Comparison of ENCODE assay signal across 8 cellular contexts in genomic region chr7:74094224-74095095, GRCh38. TPM values are rescaled to one million over a fixed set of nuclear protein-coding genes. Genes with fewer than 3 reads are reported as not detected.
DNase-seq lines count a peak whose midpoint lies in the region; ATAC-seq and TF ChIP-seq lines count a peak whose summit lies in the region.

No MANE protein-coding gene starts in this region.

- H3K9me3 ChIP-seq in heart left ventricle (no peaks in the 10 kb centered on the region), prostate gland (no peaks in the 10 kb centered on the region)

- H3K4me1 Mint-ChIP-seq in activated naive CD4-positive, alpha-beta T cell treated with anti-CD3 and anti-CD28 coated beads, Interleukin-2, amount 50 U/mL, for 24 hours, result peaks cover 16% of the 10 kb centered on the region

- peaks cover 2 to 35% (median 29%) of the 10 kb centered on the region in 12 donors for H3K4me1 ChIP-seq in heart left ventricle
- no peaks in the 10 kb centered on the region for H3K4me1 ChIP-seq in prostate gland (replicated peaks)
- no peaks in the 10 kb centered on the region for H3K4me1 ChIP-seq in urinary bladder (ENCODE audit: insufficient read depth)

- H3K27me3 ChIP-seq in heart left ventricle, result no peaks in the 10 kb centered on the region
- no peaks in the 10 kb centered on the region for H3K27me3 ChIP-seq in prostate gland (replicated peaks; ENCODE audit: insufficient read depth)

- H3K36me3 ChIP-seq in heart left ventricle (peaks cover 0 to 28% (median 21%) of the 10 kb centered on the region in 9 donors), prostate gland (no peaks in the 10 kb centered on the region), urinary bladder (ENCODE audit: insufficient read depth) (peaks cover 2% of the 10 kb centered on the region)

- intact Hi-C loops in heart left ventricle (cut with DNase I), result loop anchor here in 3 of 10 donors (2.0 to 10.0 kb wide), 2 partner anchors 80 kb away; partner anchors contain the start of gene EIF4H (in 3 of the 3)
- intact Hi-C loops in prostate gland (cut with DNase I), result loop anchor here (5.0 kb wide), 1 partner anchor 78 kb away; the partner anchor contains the start of gene EIF4H

- H3K4me3 ChIP-seq in heart left ventricle (peak overlapping the region; percentile 23 to 67 (median 46)), prostate gland (peak overlapping the region; percentile 12 to 13), urinary bladder (ENCODE audit: low read depth, low read length) (peak overlapping the region; percentile 19)

- TF ChIP-seq POLR2A in GM18526 (IDR thresholded peaks at IDR 0.05; ENCODE audit: extremely low read depth, insufficient read length), result peak; percentile 45
- TF ChIP-seq POLR2A in heart left ventricle (IDR thresholded peaks at IDR 0.05), result no peak
- TF ChIP-seq POLR2A in prostate gland (IDR thresholded peaks at IDR 0.05), result no peak

- ATAC-seq in HG03108 (IDR thresholded peaks at IDR 0.05; ENCODE audit: unreplicated experiment) (peak; percentile 44), heart left ventricle (peak; percentile 7 to 84 (median 78))

- TF ChIP-seq CTCF in heart left ventricle (IDR thresholded peaks at IDR 0.05) (no peak), prostate gland (IDR thresholded peaks at IDR 0.05) (no peak)

- DNase-seq in 8988T (peak; percentile 66), SK-N-DZ (ENCODE audit: low spot score) (peak; percentile 56), heart left ventricle (peak; percentile 66 to 88 (median 86)), prostate gland (ENCODE audit: low spot score) (peak; percentile 42)

- 18 to 40% (median 23%) methylated on average over 31 to 32 of the region's 32 CpGs for WGBS in heart left ventricle, 4 donors
- 26% methylated on average over 27 of the region's 32 CpGs for WGBS in prostate gland
- 17% methylated on average over 32 of the region's 32 CpGs for WGBS in urinary bladder

- peak overlapping the region; percentile 82 for H3K4me3 Mint-ChIP-seq in activated naive CD4-positive, alpha-beta T cell treated with anti-CD3 and anti-CD28 coated beads, Interleukin-2, amount 50 U/mL, for 24 hours

- H3K27ac Mint-ChIP-seq in activated naive CD4-positive, alpha-beta T cell treated with anti-CD3 and anti-CD28 coated beads, Interleukin-2, amount 50 U/mL, for 24 hours, result peak overlapping the region; percentile 56

- peaks cover 4% of the 10 kb centered on the region for H3K36me3 Mint-ChIP-seq in activated naive CD4-positive, alpha-beta T cell treated with anti-CD3 and anti-CD28 coated beads, Interleukin-2, amount 50 U/mL, for 24 hours

- H3K27ac ChIP-seq in heart left ventricle (peak overlapping the region; percentile 3 to 91 (median 68)), prostate gland (peak overlapping the region; percentile 57 to 65), urinary bladder (ENCODE audit: low read depth) (peak overlapping the region; percentile 76)

- H3K27me3 Mint-ChIP-seq in activated naive CD4-positive, alpha-beta T cell treated with anti-CD3 and anti-CD28 coated beads, Interleukin-2, amount 50 U/mL, for 24 hours, result no peaks in the 10 kb centered on the region

- no peaks in the 10 kb centered on the region for H3K9me3 Mint-ChIP-seq in activated naive CD4-positive, alpha-beta T cell treated with anti-CD3 and anti-CD28 coated beads, Interleukin-2, amount 50 U/mL, for 24 hours

RNA-seq across cellular contexts. Expression of gene LIMK1, which starts 10.9 kb away (rescaled TPM):
- polyA plus RNA-seq in SK-N-DZ (2014; cell fraction: cytosol; rRNA removed), result 16.3 and 21.9 TPM in 2 replicates
- polyA plus RNA-seq in SK-N-DZ (2014; cell fraction: nucleus; rRNA removed), result 17.3 and 18.2 TPM in 2 replicates
- total RNA-seq in heart left ventricle, result 10 to 100 TPM in 7 of 9 donors, 1 to 10 TPM in 2; 9.3 to 23.2 (median 11.6) TPM
- 1 to 10 TPM; 6.3 to 9.3 TPM for polyA plus RNA-seq in heart left ventricle
- 10 to 100 TPM; 12.8 to 41.2 TPM for total RNA-seq in prostate gland
- 11.2 TPM for total RNA-seq in urinary bladder
- polyA plus RNA-seq in urinary bladder, result 14.7 TPM

Comparison
In these comparisons a context has a peak if more than half of its experiments do, and no peak if none do; other contexts are left out.
1. Peak in every context shown above with its lines: DNase-seq, ATAC-seq, H3K4me3 ChIP-seq and H3K27ac ChIP-seq.